In genomic region chr5:132774406-132774805, GRCh38 we compare ENCODE assay signal across 15 cellular contexts. TPM values are rescaled to one million over a fixed set of nuclear protein-coding genes. Genes with fewer than 3 reads are reported as not detected.
DNase-seq lines count a peak whose midpoint lies in the region; ATAC-seq and TF ChIP-seq lines count a peak whose summit lies in the region.
"Had no signal": no experiment of that assay in that cellular context is flagged by ENCODE, and none has a peak within 500 bp of the region (broad histone marks: within the 10 kb centered on the region; RNA-seq: fewer than 3 reads in every experiment).

No MANE protein-coding gene starts in this region.

- no peak for ATAC-seq in activated naive CD8-positive, alpha-beta T cell treated with anti-CD3 and anti-CD28 coated beads, Interleukin-2, amount 10 ng/mL, durations not matched to agents 7 days and 5 days (ENCODE audit: low read depth)
- ATAC-seq in activated naive CD8-positive, alpha-beta T cell treated with anti-CD3 and anti-CD28 coated beads, Interleukin-2, amount 50 U/mL, for 24 hours: no peak
- ATAC-seq: Panc1 had no signal

- CTCF ChIA-PET in HEK293T (lab: Yijun Ruan, JAX): interaction anchor here (0.6 kb wide), 1 partner anchor 75 kb away, joined by 4 read pairs; no protein-coding TSS in a partner anchor

- TF ChIP-seq CTCF in fibroblast of the aortic adventitia (IDR thresholded peaks at IDR 0.05; ENCODE audit: insufficient read depth, low read length): no peak

- peak overlapping the region; percentile 23 for H3K4me3 ChIP-seq in fibroblast of the aortic adventitia (ENCODE audit: low read depth, low read length)
- H3K4me3 ChIP-seq: ovary had no signal

- H3K27ac ChIP-seq in temporal lobe (ENCODE audit: low read depth, low read length): peak overlapping the region; percentile 94
- H3K27ac ChIP-seq: ovary had no signal

- no peaks in the 10 kb centered on the region for H3K36me3 Mint-ChIP-seq in activated naive CD8-positive, alpha-beta T cell treated with anti-CD3 and anti-CD28 coated beads, Interleukin-2, amount 10 ng/mL, durations not matched to agents 7 days and 5 days
- H3K36me3 Mint-ChIP-seq in activated naive CD8-positive, alpha-beta T cell treated with anti-CD3 and anti-CD28 coated beads, Interleukin-2, amount 50 U/mL, for 24 hours (ENCODE audit: low read depth): no peaks in the 10 kb centered on the region

- peaks cover 22% of the 10 kb centered on the region for H3K4me1 Mint-ChIP-seq in activated naive CD8-positive, alpha-beta T cell treated with anti-CD3 and anti-CD28 coated beads, Interleukin-2, amount 10 ng/mL, durations not matched to agents 7 days and 5 days
- peaks cover 6% of the 10 kb centered on the region for H3K4me1 Mint-ChIP-seq in activated naive CD8-positive, alpha-beta T cell treated with anti-CD3 and anti-CD28 coated beads, Interleukin-2, amount 50 U/mL, for 24 hours

- no peak overlapping the region for H3K4me3 Mint-ChIP-seq in activated naive CD8-positive, alpha-beta T cell treated with anti-CD3 and anti-CD28 coated beads, Interleukin-2, amount 10 ng/mL, durations not matched to agents 7 days and 5 days
- H3K4me3 Mint-ChIP-seq in activated naive CD8-positive, alpha-beta T cell treated with anti-CD3 and anti-CD28 coated beads, Interleukin-2, amount 50 U/mL, for 24 hours: no peak overlapping the region
- H3K4me3 Mint-ChIP-seq: dendritic cell treated with granulocyte-macrophage colony-stimulating factor and Interleukin-4, amounts not matched to agents 40 ng/mL and 50 ng/mL, for 4 days had no signal

- POLR2A ChIA-PET in activated naive CD8-positive, alpha-beta T cell treated with anti-CD3 and anti-CD28 coated beads, Interleukin-2, amount 10 ng/mL, durations not matched to agents 7 days and 5 days (lab: Charles Lee): no interaction called here
- POLR2A ChIA-PET in HEK293T (lab: Yijun Ruan, JAX): interaction anchor here (3.6 kb wide), 1 partner anchor 37 kb away, joined by 16 read pairs; the partner anchor contains the start of gene KIF3A

- H3K27ac Mint-ChIP-seq in activated naive CD8-positive, alpha-beta T cell treated with anti-CD3 and anti-CD28 coated beads, Interleukin-2, amount 10 ng/mL, durations not matched to agents 7 days and 5 days: no peak overlapping the region
- H3K27ac Mint-ChIP-seq in activated naive CD8-positive, alpha-beta T cell treated with anti-CD3 and anti-CD28 coated beads, Interleukin-2, amount 50 U/mL, for 24 hours: no peak overlapping the region
- H3K27ac Mint-ChIP-seq: dendritic cell treated with granulocyte-macrophage colony-stimulating factor and Interleukin-4, amounts not matched to agents 40 ng/mL and 50 ng/mL, for 4 days had no signal

- DNase-seq in activated naive CD8-positive, alpha-beta T cell treated with anti-CD3 and anti-CD28 coated beads, Interleukin-2, amount 10 ng/mL, durations not matched to agents 7 days and 5 days: peak; percentile 14
- DNase-seq in activated naive CD8-positive, alpha-beta T cell treated with anti-CD3 and anti-CD28 coated beads, Interleukin-2, amount 50 U/mL, for 24 hours: no peak
- DNase-seq in fibroblast of the aortic adventitia (ENCODE audit: low read depth) (no peak), hepatic stellate cell (ENCODE audit: low spot score) (no peak), HEK293T (ENCODE audit: extremely low spot score) (no peak)
- DNase-seq: activated CD4-positive, alpha-beta T cell treated with anti-CD3 and anti-CD28 coated beads for 1 hour; activated CD8-positive, alpha-beta memory T cell treated with anti-CD3 and anti-CD28 coated beads, Interleukin-2, amount 50 U/mL, for 48 hours; NCI-H146; ovary; stimulated activated CD4-positive, alpha-beta T cell treated with anti-CD3 and anti-CD28 coated beads, Interleukin-12 subunit alpha, Interleukin-12 subunit beta, amount 100 ng/mL, for 4 hours had no signal

- H3K27me3 Mint-ChIP-seq in activated naive CD8-positive, alpha-beta T cell treated with anti-CD3 and anti-CD28 coated beads, Interleukin-2, amount 10 ng/mL, durations not matched to agents 7 days and 5 days: peaks cover 5% of the 10 kb centered on the region
- peaks cover 16% of the 10 kb centered on the region for H3K27me3 Mint-ChIP-seq in activated naive CD8-positive, alpha-beta T cell treated with anti-CD3 and anti-CD28 coated beads, Interleukin-2, amount 50 U/mL, for 24 hours

- no peaks in the 10 kb centered on the region for H3K9me3 Mint-ChIP-seq in activated naive CD8-positive, alpha-beta T cell treated with anti-CD3 and anti-CD28 coated beads, Interleukin-2, amount 10 ng/mL, durations not matched to agents 7 days and 5 days
- H3K9me3 Mint-ChIP-seq in activated naive CD8-positive, alpha-beta T cell treated with anti-CD3 and anti-CD28 coated beads, Interleukin-2, amount 50 U/mL, for 24 hours: no peaks in the 10 kb centered on the region
- H3K9me3 Mint-ChIP-seq: dendritic cell treated with granulocyte-macrophage colony-stimulating factor and Interleukin-4, amounts not matched to agents 40 ng/mL and 50 ng/mL, for 4 days had no signal

TF ChIP-seq in HEK293T, 16 proteins besides CTCF, POLR2A, EP300 and RAD21:
- TF ChIP-seq ZNF384 (IDR thresholded peaks at IDR 0.05) (no peak), HDGF (IDR thresholded peaks at IDR 0.05; ENCODE audit: borderline replicate concordance) (no peak), BHLHE40 (IDR thresholded peaks at IDR 0.05; ENCODE audit: borderline replicate concordance) (no peak), SUZ12 (IDR thresholded peaks at IDR 0.05) (no peak), TARDBP (IDR thresholded peaks at IDR 0.05) (no peak), FOXA1 (IDR thresholded peaks at IDR 0.05) (no peak), LEF1 (IDR thresholded peaks at IDR 0.05; ENCODE audit: borderline replicate concordance) (no peak), NFRKB (IDR thresholded peaks at IDR 0.05) (no peak), FOXK2 (IDR thresholded peaks at IDR 0.05) (no peak), CTBP1 (IDR thresholded peaks at IDR 0.05; ENCODE audit: borderline replicate concordance) (no peak), L3MBTL2 (conservative IDR thresholded peaks at IDR 0.05) (no peak), ELF4 (IDR thresholded peaks at IDR 0.05) (no peak), SP1 (IDR thresholded peaks at IDR 0.05) (no peak), ARNT (IDR thresholded peaks at IDR 0.05) (no peak), PKNOX1 (IDR thresholded peaks at IDR 0.05) (no peak)

RNA-seq across cellular contexts. Expression of gene SEPTIN8, which starts 2.6 kb away (rescaled TPM):
- 10 to 100 TPM; 39.2 to 40.4 TPM for total RNA-seq in activated naive CD8-positive, alpha-beta T cell treated with anti-CD3 and anti-CD28 coated beads, Interleukin-2, amount 10 ng/mL, durations not matched to agents 7 days and 5 days
- 22.7 and 43.0 TPM in 2 replicates for total RNA-seq in fibroblast of the aortic adventitia (ENCODE audit: low replicate concordance)
- 27.3 TPM for total RNA-seq in temporal lobe

RNA-seq across cellular contexts. Expression of gene CCNI2, which starts 27.2 kb away (rescaled TPM):
- total RNA-seq in activated naive CD8-positive, alpha-beta T cell treated with anti-CD3 and anti-CD28 coated beads, Interleukin-2, amount 10 ng/mL, durations not matched to agents 7 days and 5 days: 10 to 100 TPM in 1 of 2 experiments, 1 to 10 TPM in 1; 8.9 to 12.4 TPM
- total RNA-seq in fibroblast of the aortic adventitia (ENCODE audit: low replicate concordance): 1.2 TPM in 1 of 2 replicates, not detected in the other
- total RNA-seq in temporal lobe: under 0.01 TPM
- total RNA-seq: A172, fibroblast of villous mesenchyme had no signal

RNA-seq across cellular contexts. Expression of gene KIF3A, which starts 37.1 kb away (rescaled TPM):
- total RNA-seq in activated naive CD8-positive, alpha-beta T cell treated with anti-CD3 and anti-CD28 coated beads, Interleukin-2, amount 10 ng/mL, durations not matched to agents 7 days and 5 days: 10 to 100 TPM; 16.8 to 19.3 TPM
- 12.7 and 29.2 TPM in 2 replicates for total RNA-seq in fibroblast of the aortic adventitia (ENCODE audit: low replicate concordance)
- total RNA-seq in temporal lobe: 75.0 TPM

RNA-seq across cellular contexts. Expression of gene SOWAHA, which starts 38.7 kb away (rescaled TPM):
- total RNA-seq in activated naive CD8-positive, alpha-beta T cell treated with anti-CD3 and anti-CD28 coated beads, Interleukin-2, amount 10 ng/mL, durations not matched to agents 7 days and 5 days: not detected
- total RNA-seq in fibroblast of the aortic adventitia (ENCODE audit: low replicate concordance) (not detected in 2 replicates), temporal lobe (4.7 TPM)
- total RNA-seq: A172 had no signal

RNA-seq across cellular contexts. Expression of gene SHROOM1, which starts 56.0 kb away (rescaled TPM):
- 1 to 10 TPM; 4.0 to 6.3 TPM for total RNA-seq in activated naive CD8-positive, alpha-beta T cell treated with anti-CD3 and anti-CD28 coated beads, Interleukin-2, amount 10 ng/mL, durations not matched to agents 7 days and 5 days
- total RNA-seq in fibroblast of the aortic adventitia (ENCODE audit: low replicate concordance): 1.2 and 7.6 TPM in 2 replicates
- total RNA-seq in temporal lobe: 2.2 TPM
